ENCODE assay signal across 1 cellular context in genomic region chr1:56448529-56448928, GRCh38.
TF ChIP-seq lines count a peak whose summit lies in the region.

No MANE protein-coding gene starts in this region.

TF ChIP-seq in HepG2, 621 proteins besides CTCF, POLR2A, EP300 and RAD21 (continued from another document):
- TF ChIP-seq ZBTB40 (IDR thresholded peaks at IDR 0.05) (no peak), ZBTB40 (CRISPR knock-in tag; IDR thresholded peaks at IDR 0.05) (0 out of 2 replicates have a peak, but pooled peaks have one; percentile 21), ZMYM3 (CRISPR knock-in tag; IDR thresholded peaks at IDR 0.05) (peak; percentile 60; the same call in 1 of the 2 replicates), HIVEP1 (CRISPR knock-in tag; IDR thresholded peaks at IDR 0.05) (no peak), RFXANK (CRISPR knock-in tag; IDR thresholded peaks at IDR 0.05) (0 out of 2 replicates have a peak, but pooled peaks have one; percentile 33)
